ENCODE assay signal across 8 cellular contexts in the genomic region with DNA sequence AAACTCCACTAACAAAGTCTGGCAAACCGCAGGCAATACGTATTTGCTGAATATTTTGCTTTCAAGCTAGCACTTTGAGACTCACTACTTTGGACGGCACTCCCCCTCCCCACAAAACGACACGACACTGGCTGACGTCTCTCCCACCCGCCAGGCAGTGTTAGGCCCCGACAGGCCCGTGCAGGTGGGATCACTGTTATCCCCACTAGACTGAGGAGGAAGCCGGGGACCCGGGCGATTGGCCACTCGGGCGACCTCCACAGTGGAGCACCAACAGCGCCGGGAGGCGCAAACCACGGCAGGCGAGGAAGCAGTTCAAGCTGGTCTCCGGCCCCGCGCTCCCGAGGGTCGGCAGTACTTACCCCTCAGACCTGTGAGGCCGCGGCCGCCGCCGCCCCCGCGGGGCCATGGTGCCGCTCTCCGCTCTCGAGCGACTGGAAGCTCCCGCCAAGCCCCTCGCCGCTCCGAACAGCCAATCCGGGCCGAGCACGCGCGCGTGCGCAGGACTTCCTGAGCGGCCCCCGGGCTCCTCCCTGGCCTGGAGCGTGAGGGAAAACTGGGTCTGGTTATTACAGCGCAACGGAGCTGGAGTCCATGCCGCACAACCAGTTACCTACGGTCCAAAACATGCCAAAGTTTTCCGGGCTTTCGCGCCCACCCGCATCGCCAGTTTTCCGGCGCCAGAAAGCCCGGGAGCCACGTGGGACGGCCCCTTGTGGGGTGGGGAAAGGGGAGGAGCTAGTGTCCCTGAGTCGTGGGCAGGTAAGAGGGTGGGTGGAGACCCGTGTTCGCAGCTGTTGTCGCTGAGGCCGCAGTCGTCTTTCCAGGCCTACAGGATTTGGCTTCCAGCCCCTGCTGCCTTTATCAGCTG. TPM values are rescaled to one million over a fixed set of nuclear protein-coding genes. Genes with fewer than 3 reads are reported as not detected.
DNase-seq lines count a peak whose midpoint lies in the region; ATAC-seq and TF ChIP-seq lines count a peak whose summit lies in the region.

Gene CENPU, minus strand, starts transcription at position 443 of the 871 bp plus-strand sequence. Its CDS starts 34 bp downstream, at position 409.

- ATAC-seq in HG02798 (IDR thresholded peaks at IDR 0.05; ENCODE audit: poor library complexity, unreplicated experiment): peak; percentile 91

- H3K18ac ChIP-seq in trophoblast cell (ENCODE audit: low read length): peak within 1 kb of the TSS; percentile 34

- peak within 1 kb of the TSS; percentile 96 for H3K4me2 ChIP-seq in trophoblast cell (ENCODE audit: low read length)

- peak within 1 kb of the TSS; percentile 9 for H4K8ac ChIP-seq in trophoblast cell (ENCODE audit: low read depth, low read length)

- no peak within 1 kb of the TSS for H2AK5ac ChIP-seq in trophoblast cell (ENCODE audit: low read length)

- peaks cover 19% of the 10 kb centered on the region for H3K4me1 Mint-ChIP-seq in type B pancreatic cell (ENCODE audit: unreplicated experiment)

- H3K27ac ChIP-seq in trophoblast cell (ENCODE audit: low read depth, low read length): peak within 1 kb of the TSS; percentile 3

- peaks cover 3% of the 10 kb centered on the region for H3K36me3 Mint-ChIP-seq in type B pancreatic cell

- H3K9me3 ChIP-seq in adipocyte (ENCODE audit: control insufficient read depth, low read length): no peaks in the 10 kb centered on the region
- no peaks in the 10 kb centered on the region for H3K9me3 ChIP-seq in trophoblast cell (ENCODE audit: insufficient read depth, low read depth, low read length)

- H2BK5ac ChIP-seq in trophoblast cell (ENCODE audit: low read depth, low read length, poor library complexity): peak within 1 kb of the TSS; percentile 7

- intact Hi-C loops in cardiac septum (cut with DNase I): loop anchor here (2.0 to 10.0 kb wide), 3 partner anchors 85 to 472 kb away; partner anchors contain the start of genes CASP3 and PRIMPOL

- WGBS in trophoblast cell (ENCODE audit: extremely low coverage, insufficient coverage, insufficient read length): no CpG with 5 or more reads among the region's 69 CpGs

- peak within 1 kb of the TSS; percentile 99 for H3K4me3 Mint-ChIP-seq in type B pancreatic cell

- H3K79me2 ChIP-seq in trophoblast cell (ENCODE audit: control insufficient read depth, insufficient read depth, low read length, poor library complexity): no peaks in the 10 kb centered on the region

- H3K14ac ChIP-seq in trophoblast cell (ENCODE audit: low read length): no peak within 1 kb of the TSS

- H2AFZ ChIP-seq in trophoblast cell (ENCODE audit: insufficient read depth, low read length, poor library complexity): peak within 1 kb of the TSS; percentile 85

- H3K4me3 ChIP-seq in GM12875 (ENCODE audit: low read depth, low read length): peak within 1 kb of the TSS; percentile 96
- H3K4me3 ChIP-seq in adipocyte (ENCODE audit: low read length): peak within 1 kb of the TSS; percentile 99
- H3K4me3 ChIP-seq in trophoblast cell (ENCODE audit: low read depth, low read length): peak within 1 kb of the TSS; percentile 88

- H3K9me3 Mint-ChIP-seq in type B pancreatic cell: no peaks in the 10 kb centered on the region

- H2BK12ac ChIP-seq in trophoblast cell (ENCODE audit: low read length): no peak within 1 kb of the TSS

- H2BK120ac ChIP-seq in trophoblast cell (ENCODE audit: insufficient read depth, low read length, poor library complexity): no peak within 1 kb of the TSS

- H3K4me1 ChIP-seq in adipocyte (ENCODE audit: control insufficient read depth, insufficient read depth, low read length) (peaks cover 18% of the 10 kb centered on the region), trophoblast cell (ENCODE audit: control insufficient read depth in 1 of 2, insufficient read depth in 2 of 2, low read length in 2 of 2) (no peaks in the 10 kb centered on the region)

- peaks cover 2% of the 10 kb centered on the region for H3K79me1 ChIP-seq in trophoblast cell (ENCODE audit: low read length)

- DNase-seq in NCI-H1436 (lab: John Stamatoyannopoulos, UW) (peak; percentile 98), T follicular helper cell (ENCODE audit: low read depth) (peak; percentile 89), adipocyte (ENCODE audit: low read depth) (peak; percentile 99), cardiac septum (ENCODE audit: low spot score) (peak; percentile 95), trophoblast cell (peak; percentile 97 to 99), type B pancreatic cell (ENCODE audit: extremely low spot score, unreplicated experiment) (peak; percentile 99)

- no peaks in the 10 kb centered on the region for H3K27me3 Mint-ChIP-seq in type B pancreatic cell

- peak within 1 kb of the TSS; percentile 99 for H3K27ac Mint-ChIP-seq in type B pancreatic cell

- H3K36me3 ChIP-seq in adipocyte (ENCODE audit: control insufficient read depth, insufficient read depth, low read length, severe bottlenecking) (no peaks in the 10 kb centered on the region), trophoblast cell (ENCODE audit: control insufficient read depth in 1 of 2, insufficient read depth in 2 of 2, low read length in 2 of 2) (peaks cover 0 to 4% of the 10 kb centered on the region in 2 experiments)

- TF ChIP-seq CTCF in GM12875 (IDR thresholded peaks at IDR 0.05; ENCODE audit: borderline replicate concordance, insufficient read depth, low read depth, low read length) (no peak), type B pancreatic cell (conservative IDR thresholded peaks at IDR 0.05) (no peak)

- no peaks in the 10 kb centered on the region for H3K27me3 ChIP-seq in adipocyte (replicated peaks; ENCODE audit: control insufficient read depth, insufficient read depth, low read length)
- H3K27me3 ChIP-seq in trophoblast cell (ENCODE audit: insufficient read depth, low read length): no peaks in the 10 kb centered on the region

- H3K9ac ChIP-seq in adipocyte (ENCODE audit: low read length) (peak within 1 kb of the TSS; percentile 66), trophoblast cell (ENCODE audit: low read length) (peak within 1 kb of the TSS; percentile 67)

- no peak within 1 kb of the TSS for H4K12ac ChIP-seq in trophoblast cell (ENCODE audit: low read depth, low read length)

- H3K4ac ChIP-seq in trophoblast cell (ENCODE audit: low read depth, low read length): peak within 1 kb of the TSS; percentile 14

- peak within 1 kb of the TSS; percentile 41 for H4K91ac ChIP-seq in trophoblast cell (ENCODE audit: low read depth, low read length)

- H3K23ac ChIP-seq in trophoblast cell (ENCODE audit: low read length): no peak within 1 kb of the TSS

RNA-seq across cellular contexts. Expression of gene CENPU, which starts in this region (rescaled TPM):
- 1.5 TPM for total RNA-seq in cardiac septum
- 29.0 and 31.5 TPM in 2 replicates for polyA plus RNA-seq in trophoblast cell (2013)
- total RNA-seq in type B pancreatic cell (ENCODE audit: low replicate concordance): 23.1 and 52.1 TPM in 2 replicates

Comparison
In these comparisons a context has a peak if more than half of its experiments do, and no peak if none do; other contexts are left out.
1. Peak in every context shown above with its lines: DNase-seq, ATAC-seq, H3K4me3 ChIP-seq and H3K27ac ChIP-seq.